Comparison of ENCODE assay signal across 8 cellular contexts in the genomic region with DNA sequence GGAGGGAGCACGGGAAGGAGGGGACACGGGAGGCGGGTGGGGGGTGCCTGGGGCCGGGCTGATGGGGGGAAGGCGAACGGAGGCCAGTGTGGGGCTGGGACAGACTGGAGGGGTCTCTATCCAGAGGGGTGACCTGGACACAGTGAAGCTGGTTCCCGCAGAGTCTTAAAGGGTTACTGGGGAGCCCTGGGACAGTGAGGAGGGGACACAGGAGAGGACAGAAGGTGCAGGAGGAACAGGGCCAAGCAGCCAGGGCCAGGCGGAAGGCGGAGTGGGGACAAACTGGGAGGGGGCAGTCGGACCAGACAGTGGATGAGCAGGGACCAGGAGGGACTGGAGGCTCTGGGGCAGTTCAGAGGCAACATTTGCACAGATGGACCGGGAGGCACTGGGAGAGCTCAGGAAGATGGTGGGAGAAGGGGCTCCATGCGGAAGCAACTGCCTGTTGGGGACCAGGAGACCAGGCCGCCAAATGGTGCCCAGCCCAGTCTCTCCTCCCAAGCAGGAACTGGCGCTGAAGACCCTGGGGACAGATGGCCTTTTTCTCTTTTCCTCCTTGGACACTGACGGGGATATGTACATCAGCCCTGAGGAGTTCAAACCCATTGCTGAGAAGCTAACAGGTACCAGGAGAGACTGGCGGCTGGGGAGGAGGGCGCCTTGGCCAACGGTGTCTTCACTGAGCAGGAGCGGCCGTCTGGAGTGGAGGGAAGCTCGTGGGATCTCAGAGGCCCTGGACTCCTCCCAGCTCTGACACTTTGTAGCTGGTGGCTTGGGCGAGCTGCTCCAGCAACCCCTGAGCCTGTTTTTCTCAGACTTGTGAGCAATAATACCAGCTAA. TPM values are rescaled to one million over a fixed set of nuclear protein-coding genes. Genes with fewer than 3 reads are reported as not detected.
DNase-seq lines count a peak whose midpoint lies in the region; ATAC-seq and TF ChIP-seq lines count a peak whose summit lies in the region.

No MANE protein-coding gene starts in this region.

- no peak for DNase-seq in CD8-positive, alpha-beta T cell
- DNase-seq in PC-3 = no peak
- no peak for DNase-seq in neural progenitor cell (ENCODE audit: low spot score)
- DNase-seq in glomerular visceral epithelial cell (ENCODE audit: extremely low spot score) = no peak
- no peak for DNase-seq in NCI-H510A (lab: John Stamatoyannopoulos, UW)

- peak overlapping the region; percentile 69 for H2AFZ ChIP-seq in PC-3 (ENCODE audit: low read length)
- no peak overlapping the region for H2AFZ ChIP-seq in neural progenitor cell (replicated peaks)

- peaks cover 77% of the 10 kb centered on the region for H3K4me1 Mint-ChIP-seq in CD8-positive, alpha-beta T cell (ENCODE audit: low read depth)
- H3K4me1 Mint-ChIP-seq in neural progenitor cell = peaks cover 62% of the 10 kb centered on the region

- no TSS peak for BruUV-seq in PC-3 (replicated peaks; lab: Mats Ljungman, UMichigan)

- H3K79me2 ChIP-seq in PC-3 (ENCODE audit: low read length) (peaks cover 6% of the 10 kb centered on the region; the same call in 1 of the 2 replicates), neural progenitor cell (ENCODE audit: low read depth) (peaks cover 31% of the 10 kb centered on the region)

- H3F3A ChIP-seq in PC-3 (ENCODE audit: low read length, unreplicated experiment) = no peaks in the 10 kb centered on the region
- H3F3A ChIP-seq in neural progenitor cell (ENCODE audit: low read depth) = peaks cover 30% of the 10 kb centered on the region

- no peaks in the 10 kb centered on the region for H3K9me2 ChIP-seq in PC-3 (replicated peaks; ENCODE audit: low read length)

- H3K9ac ChIP-seq in PC-3 (ENCODE audit: low read length) (peak overlapping the region; percentile 75), endocrine pancreas (ENCODE audit: control insufficient read depth, insufficient read depth, low read length) (peak overlapping the region; percentile 27), neural progenitor cell (peak overlapping the region; percentile 42)

- H3K4me3 ChIP-seq in CD8-positive, alpha-beta T cell (ENCODE audit: low read depth, low read length) = peak overlapping the region; percentile 44
- H3K4me3 ChIP-seq in PC-3 (ENCODE audit: low read length) (peak overlapping the region; percentile 78), endocrine pancreas (ENCODE audit: control insufficient read depth, insufficient read depth, low read length) (no peak overlapping the region), neural progenitor cell (peak overlapping the region; percentile 70)

- peak overlapping the region; percentile 84 for H3K27ac Mint-ChIP-seq in CD8-positive, alpha-beta T cell
- H3K27ac Mint-ChIP-seq in neural progenitor cell = no peak overlapping the region

- no peaks in the 10 kb centered on the region for H3K9me3 Mint-ChIP-seq in CD8-positive, alpha-beta T cell
- no peaks in the 10 kb centered on the region for H3K9me3 Mint-ChIP-seq in neural progenitor cell

- ATAC-seq in CD8-positive, alpha-beta T cell = no peak
- ATAC-seq in PC-3 (peak; percentile 6), GM19035 (IDR thresholded peaks at IDR 0.05; ENCODE audit: unreplicated experiment) (no peak), GM19463 (IDR thresholded peaks at IDR 0.05; ENCODE audit: unreplicated experiment) (no peak)

- no peak for TF ChIP-seq CTCF in CD8-positive, alpha-beta T cell (IDR thresholded peaks at IDR 0.05)
- TF ChIP-seq CTCF in PC-3 (conservative IDR thresholded peaks at IDR 0.05; ENCODE audit: low read depth, low read length) (no peak), neural progenitor cell (IDR thresholded peaks at IDR 0.05) (no peak)

- H3K4me2 ChIP-seq in PC-3 (ENCODE audit: low read length) = peak overlapping the region; percentile 97
- H3K4me2 ChIP-seq in neural progenitor cell = peak overlapping the region; percentile 92

- intact Hi-C loops in CD8-positive, alpha-beta T cell (cut with DNase I, micrococcal nuclease) = no loop called here
- intact Hi-C loops in PC-3 (cut with micrococcal nuclease) = no loop called here

- POLR2A ChIA-PET in CD8-positive, alpha-beta T cell (lab: Charles Lee) = interaction anchor here (0.8 to 1.7 kb wide), 6 partner anchors 11 to 297 kb away, joined by 3 to 7 read pairs (median 3); partner anchors contain the start of gene MTFR1L
- POLR2A ChIA-PET in PC-3 (lab: Charles Lee; ENCODE audit: unreplicated experiment) = no interaction called here

- no peak overlapping the region for H3K27ac ChIP-seq in CD8-positive, alpha-beta T cell (ENCODE audit: low read depth, low read length)
- no peak overlapping the region for H3K27ac ChIP-seq in PC-3 (ENCODE audit: low read length)
- H3K27ac ChIP-seq in neural progenitor cell = no peak overlapping the region

- H3K27me3 ChIP-seq in CD8-positive, alpha-beta T cell (ENCODE audit: insufficient read depth, low read length) = no peaks in the 10 kb centered on the region
- H3K27me3 ChIP-seq in PC-3 (ENCODE audit: low read length) (no peaks in the 10 kb centered on the region), endocrine pancreas (ENCODE audit: control insufficient read depth, insufficient read depth, low read length) (no peaks in the 10 kb centered on the region), neural progenitor cell (peaks cover 5% of the 10 kb centered on the region)

- H4K20me1 ChIP-seq in PC-3 (ENCODE audit: low read length) = no peaks in the 10 kb centered on the region
- peaks cover 28% of the 10 kb centered on the region for H4K20me1 ChIP-seq in neural progenitor cell (ENCODE audit: low read depth)

- H3K4me1 ChIP-seq in CD8-positive, alpha-beta T cell (ENCODE audit: insufficient read depth, low read length) = peaks cover 64% of the 10 kb centered on the region
- H3K4me1 ChIP-seq in PC-3 (ENCODE audit: insufficient read depth, low read length) (peaks cover 16% of the 10 kb centered on the region; the same call in 1 of the 2 replicates), endocrine pancreas (ENCODE audit: control insufficient read depth, insufficient read depth, low read length) (no peaks in the 10 kb centered on the region), neural progenitor cell (peaks cover 38% of the 10 kb centered on the region)

- CTCF ChIA-PET in CD8-positive, alpha-beta T cell (lab: Charles Lee) = interaction anchor here (1.0 to 5.1 kb wide), 11 partner anchors 10 to 280 kb away, joined by 3 to 68 read pairs (median 6); no protein-coding TSS in a partner anchor
- CTCF ChIA-PET in PC-3 (lab: Charles Lee) = no interaction called here

- H3K4me3 Mint-ChIP-seq in CD8-positive, alpha-beta T cell = peak overlapping the region; percentile 80
- H3K4me3 Mint-ChIP-seq in neural progenitor cell = peak overlapping the region; percentile 88

- H3K27me3 Mint-ChIP-seq in CD8-positive, alpha-beta T cell (ENCODE audit: low read depth) = no peaks in the 10 kb centered on the region
- H3K27me3 Mint-ChIP-seq in neural progenitor cell (ENCODE audit: insufficient read depth, low read depth) = peaks cover 20% of the 10 kb centered on the region

- no peaks in the 10 kb centered on the region for H3K36me3 ChIP-seq in CD8-positive, alpha-beta T cell (ENCODE audit: insufficient read depth, low read length)
- H3K36me3 ChIP-seq in PC-3 (ENCODE audit: low read depth, low read length) = no peaks in the 10 kb centered on the region
- H3K36me3 ChIP-seq in endocrine pancreas (ENCODE audit: control insufficient read depth, insufficient read depth, low read length) = no peaks in the 10 kb centered on the region
- no peaks in the 10 kb centered on the region for H3K36me3 ChIP-seq in neural progenitor cell

- H3K36me3 Mint-ChIP-seq in CD8-positive, alpha-beta T cell = peaks cover 10% of the 10 kb centered on the region
- peaks cover 2% of the 10 kb centered on the region for H3K36me3 Mint-ChIP-seq in neural progenitor cell

- H3K9me3 ChIP-seq in CD8-positive, alpha-beta T cell (ENCODE audit: low read length) = no peaks in the 10 kb centered on the region
- H3K9me3 ChIP-seq in PC-3 (ENCODE audit: low read length) = no peaks in the 10 kb centered on the region
- H3K9me3 ChIP-seq in endocrine pancreas (ENCODE audit: control insufficient read depth, low read length) = no peaks in the 10 kb centered on the region
- H3K9me3 ChIP-seq in neural progenitor cell (ENCODE audit: low read depth) = no peaks in the 10 kb centered on the region

RNA-seq across cellular contexts. Expression of gene SELENON, which starts 0.8 kb away (rescaled TPM):
- total RNA-seq in CD8-positive, alpha-beta T cell = 10 to 100 TPM; 18.9 to 20.2 TPM
- total RNA-seq in PC-3 (2014; rRNA removed) (38.6 and 43.7 TPM in 2 replicates), neural progenitor cell (ENCODE audit: low replicate concordance) (24.9 and 50.4 TPM in 2 replicates)

RNA-seq across cellular contexts. Expression of gene MTFR1L, which starts 19.0 kb away (rescaled TPM):
- total RNA-seq in CD8-positive, alpha-beta T cell = 10 to 100 TPM; 22.9 to 25.7 TPM
- 32.3 and 35.6 TPM in 2 replicates for total RNA-seq in PC-3 (2014; rRNA removed)
- total RNA-seq in neural progenitor cell (ENCODE audit: low replicate concordance) = 20.7 and 31.2 TPM in 2 replicates

RNA-seq across cellular contexts. Expression of gene AUNIP, which starts 58.5 kb away (rescaled TPM):
- total RNA-seq in CD8-positive, alpha-beta T cell = under 1 TPM in 1 of 2 experiments, not detected in 1; 0.30 TPM
- total RNA-seq in PC-3 (2014; rRNA removed) (17.6 and 22.2 TPM in 2 replicates), neural progenitor cell (ENCODE audit: low replicate concordance) (15.2 and 17.1 TPM in 2 replicates)

Comparison
In these comparisons a context has a peak if more than half of its experiments do, and no peak if none do; other contexts are left out.
1. RNA of gene AUNIP, which starts 58.5 kb away (total RNA-seq): 17.6 to 22.2 TPM in PC-3 and 15.2 to 17.1 TPM in neural progenitor cell; 0.30 TPM in CD8-positive, alpha-beta T cell; every median in the first group is over 10 times any median in the second.
2. Peak in every context shown above with its lines, with median percentiles within 50 percentile points of each other: H3K9ac ChIP-seq.